Comparison of ENCODE assay signal across 1 cellular context in the genomic region with DNA sequence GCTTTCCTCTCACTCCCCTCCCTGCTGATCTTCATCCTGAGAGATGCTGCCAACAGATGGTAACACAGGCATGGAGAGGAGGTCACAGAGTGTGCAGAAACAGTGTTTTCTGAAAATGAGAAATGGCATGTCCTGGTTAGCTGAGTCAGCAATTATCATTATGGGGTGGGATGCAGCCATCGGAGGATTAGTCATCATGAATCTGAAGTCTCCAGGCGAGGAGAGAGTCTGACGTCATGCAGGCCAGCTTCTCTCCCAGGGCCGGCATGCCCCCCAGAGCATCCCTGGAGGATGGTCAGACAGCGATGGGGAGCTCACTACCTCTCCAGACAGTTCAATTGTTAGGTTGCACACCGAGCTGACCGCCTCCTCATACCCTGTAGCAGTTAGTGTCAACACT.
TF ChIP-seq lines count a peak whose summit lies in the region.

No MANE protein-coding gene starts in this region.

TF ChIP-seq in HEK293, 187 proteins besides CTCF, POLR2A, EP300 and RAD21 (continued from another document):
- TF ChIP-seq, protein P1, sequence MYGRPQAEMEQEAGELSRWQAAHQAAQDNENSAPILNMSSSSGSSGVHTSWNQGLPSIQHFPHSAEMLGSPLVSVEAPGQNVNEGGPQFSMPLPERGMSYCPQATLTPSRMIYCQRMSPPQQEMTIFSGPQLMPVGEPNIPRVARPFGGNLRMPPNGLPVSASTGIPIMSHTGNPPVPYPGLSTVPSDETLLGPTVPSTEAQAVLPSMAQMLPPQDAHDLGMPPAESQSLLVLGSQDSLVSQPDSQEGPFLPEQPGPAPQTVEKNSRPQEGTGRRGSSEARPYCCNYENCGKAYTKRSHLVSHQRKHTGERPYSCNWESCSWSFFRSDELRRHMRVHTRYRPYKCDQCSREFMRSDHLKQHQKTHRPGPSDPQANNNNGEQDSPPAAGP (tag by site-specific recombination; IDR thresholded peaks at IDR 0.05) = 0 out of 2 replicates have a peak, but pooled peaks have one; percentile 40
- TF ChIP-seq ZSCAN30 (tag by site-specific recombination; IDR thresholded peaks at IDR 0.05) (peak; percentile 61; the same call in 1 of the 2 replicates), ZNF138 (tag by site-specific recombination; IDR thresholded peaks at IDR 0.05; ENCODE audit: borderline replicate concordance) (no peak), ZBTB7A (tag by site-specific recombination; IDR thresholded peaks at IDR 0.05; ENCODE audit: low read depth) (no peak), ZNF239 (tag by site-specific recombination; IDR thresholded peaks at IDR 0.05) (no peak), GLIS2 (tag by site-specific recombination; IDR thresholded peaks at IDR 0.05) (peak; percentile 53; the same call in 1 of the 2 replicates), ZNF776 (tag by site-specific recombination; IDR thresholded peaks at IDR 0.05; ENCODE audit: borderline replicate concordance) (no peak), ZNF48 (tag by site-specific recombination; IDR thresholded peaks at IDR 0.05) (no peak), ZNF394 (tag by site-specific recombination; IDR thresholded peaks at IDR 0.05; ENCODE audit: borderline replicate concordance) (peak; percentile 90), ZNF274 (IDR thresholded peaks at IDR 0.05; ENCODE audit: low read length) (no peak), ZNF274 (tag by site-specific recombination; IDR thresholded peaks at IDR 0.05; ENCODE audit: borderline replicate concordance) (no peak), ZNF174 (tag by site-specific recombination; IDR thresholded peaks at IDR 0.05) (no peak), ZNF335 (tag by site-specific recombination; conservative IDR thresholded peaks at IDR 0.05) (no peak), ZNF146 (tag by site-specific recombination; IDR thresholded peaks at IDR 0.05) (no peak), ZNF624 (tag by site-specific recombination; IDR thresholded peaks at IDR 0.05) (no peak), SCRT2 (tag by site-specific recombination; IDR thresholded peaks at IDR 0.05) (no peak), ZBTB21 (tag by site-specific recombination; IDR thresholded peaks at IDR 0.05) (peak; percentile 77), ZNF610 (tag by site-specific recombination; IDR thresholded peaks at IDR 0.05; ENCODE audit: borderline replicate concordance) (no peak), ZNF324 (tag by site-specific recombination; IDR thresholded peaks at IDR 0.05) (0 out of 2 replicates have a peak, but pooled peaks have one; percentile 25), ZSCAN16 (tag by site-specific recombination; IDR thresholded peaks at IDR 0.05) (no peak), ZNF133 (tag by site-specific recombination; IDR thresholded peaks at IDR 0.05) (no peak), ZNF629 (tag by site-specific recombination; IDR thresholded peaks at IDR 0.05) (peak; percentile 83), ZNF473 (tag by site-specific recombination; IDR thresholded peaks at IDR 0.05) (no peak)
- TF ChIP-seq, protein P2, sequence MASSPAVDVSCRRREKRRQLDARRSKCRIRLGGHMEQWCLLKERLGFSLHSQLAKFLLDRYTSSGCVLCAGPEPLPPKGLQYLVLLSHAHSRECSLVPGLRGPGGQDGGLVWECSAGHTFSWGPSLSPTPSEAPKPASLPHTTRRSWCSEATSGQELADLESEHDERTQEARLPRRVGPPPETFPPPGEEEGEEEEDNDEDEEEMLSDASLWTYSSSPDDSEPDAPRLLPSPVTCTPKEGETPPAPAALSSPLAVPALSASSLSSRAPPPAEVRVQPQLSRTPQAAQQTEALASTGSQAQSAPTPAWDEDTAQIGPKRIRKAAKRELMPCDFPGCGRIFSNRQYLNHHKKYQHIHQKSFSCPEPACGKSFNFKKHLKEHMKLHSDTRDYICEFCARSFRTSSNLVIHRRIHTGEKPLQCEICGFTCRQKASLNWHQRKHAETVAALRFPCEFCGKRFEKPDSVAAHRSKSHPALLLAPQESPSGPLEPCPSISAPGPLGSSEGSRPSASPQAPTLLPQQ (tag by site-specific recombination; IDR thresholded peaks at IDR 0.05) = peak; percentile 49; the same call in 1 of the 2 replicates
- TF ChIP-seq, protein P3, sequence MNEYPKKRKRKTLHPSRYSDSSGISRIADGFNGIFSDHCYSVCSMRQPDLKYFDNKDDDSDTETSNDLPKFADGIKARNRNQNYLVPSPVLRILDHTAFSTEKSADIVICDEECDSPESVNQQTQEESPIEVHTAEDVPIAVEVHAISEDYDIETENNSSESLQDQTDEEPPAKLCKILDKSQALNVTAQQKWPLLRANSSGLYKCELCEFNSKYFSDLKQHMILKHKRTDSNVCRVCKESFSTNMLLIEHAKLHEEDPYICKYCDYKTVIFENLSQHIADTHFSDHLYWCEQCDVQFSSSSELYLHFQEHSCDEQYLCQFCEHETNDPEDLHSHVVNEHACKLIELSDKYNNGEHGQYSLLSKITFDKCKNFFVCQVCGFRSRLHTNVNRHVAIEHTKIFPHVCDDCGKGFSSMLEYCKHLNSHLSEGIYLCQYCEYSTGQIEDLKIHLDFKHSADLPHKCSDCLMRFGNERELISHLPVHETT (tag by site-specific recombination; IDR thresholded peaks at IDR 0.05) = peak; percentile 63
- TF ChIP-seq, protein P4, sequence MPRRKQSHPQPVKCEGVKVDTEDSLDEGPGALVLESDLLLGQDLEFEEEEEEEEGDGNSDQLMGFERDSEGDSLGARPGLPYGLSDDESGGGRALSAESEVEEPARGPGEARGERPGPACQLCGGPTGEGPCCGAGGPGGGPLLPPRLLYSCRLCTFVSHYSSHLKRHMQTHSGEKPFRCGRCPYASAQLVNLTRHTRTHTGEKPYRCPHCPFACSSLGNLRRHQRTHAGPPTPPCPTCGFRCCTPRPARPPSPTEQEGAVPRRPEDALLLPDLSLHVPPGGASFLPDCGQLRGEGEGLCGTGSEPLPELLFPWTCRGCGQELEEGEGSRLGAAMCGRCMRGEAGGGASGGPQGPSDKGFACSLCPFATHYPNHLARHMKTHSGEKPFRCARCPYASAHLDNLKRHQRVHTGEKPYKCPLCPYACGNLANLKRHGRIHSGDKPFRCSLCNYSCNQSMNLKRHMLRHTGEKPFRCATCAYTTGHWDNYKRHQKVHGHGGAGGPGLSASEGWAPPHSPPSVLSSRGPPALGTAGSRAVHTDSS (tag by site-specific recombination; IDR thresholded peaks at IDR 0.05) = no peak
- TF ChIP-seq, protein P5, sequence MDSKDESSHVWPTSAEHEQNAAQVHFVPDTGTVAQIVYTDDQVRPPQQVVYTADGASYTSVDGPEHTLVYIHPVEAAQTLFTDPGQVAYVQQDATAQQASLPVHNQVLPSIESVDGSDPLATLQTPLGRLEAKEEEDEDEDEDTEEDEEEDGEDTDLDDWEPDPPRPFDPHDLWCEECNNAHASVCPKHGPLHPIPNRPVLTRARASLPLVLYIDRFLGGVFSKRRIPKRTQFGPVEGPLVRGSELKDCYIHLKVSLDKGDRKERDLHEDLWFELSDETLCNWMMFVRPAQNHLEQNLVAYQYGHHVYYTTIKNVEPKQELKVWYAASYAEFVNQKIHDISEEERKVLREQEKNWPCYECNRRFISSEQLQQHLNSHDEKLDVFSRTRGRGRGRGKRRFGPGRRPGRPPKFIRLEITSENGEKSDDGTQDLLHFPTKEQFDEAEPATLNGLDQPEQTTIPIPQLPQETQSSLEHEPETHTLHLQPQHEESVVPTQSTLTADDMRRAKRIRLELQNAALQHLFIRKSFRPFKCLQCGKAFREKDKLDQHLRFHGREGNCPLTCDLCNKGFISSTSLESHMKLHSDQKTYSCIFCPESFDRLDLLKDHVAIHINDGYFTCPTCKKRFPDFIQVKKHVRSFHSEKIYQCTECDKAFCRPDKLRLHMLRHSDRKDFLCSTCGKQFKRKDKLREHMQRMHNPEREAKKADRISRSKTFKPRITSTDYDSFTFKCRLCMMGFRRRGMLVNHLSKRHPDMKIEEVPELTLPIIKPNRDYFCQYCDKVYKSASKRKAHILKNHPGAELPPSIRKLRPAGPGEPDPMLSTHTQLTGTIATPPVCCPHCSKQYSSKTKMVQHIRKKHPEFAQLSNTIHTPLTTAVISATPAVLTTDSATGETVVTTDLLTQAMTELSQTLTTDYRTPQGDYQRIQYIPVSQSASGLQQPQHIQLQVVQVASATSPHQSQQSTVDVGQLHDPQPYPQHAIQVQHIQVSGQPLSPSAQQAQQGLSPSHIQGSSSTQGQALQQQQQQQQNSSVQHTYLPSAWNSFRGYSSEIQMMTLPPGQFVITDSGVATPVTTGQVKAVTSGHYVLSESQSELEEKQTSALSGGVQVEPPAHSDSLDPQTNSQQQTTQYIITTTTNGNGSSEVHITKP (tag by site-specific recombination; IDR thresholded peaks at IDR 0.05) = no peak
- TF ChIP-seq, protein P6, sequence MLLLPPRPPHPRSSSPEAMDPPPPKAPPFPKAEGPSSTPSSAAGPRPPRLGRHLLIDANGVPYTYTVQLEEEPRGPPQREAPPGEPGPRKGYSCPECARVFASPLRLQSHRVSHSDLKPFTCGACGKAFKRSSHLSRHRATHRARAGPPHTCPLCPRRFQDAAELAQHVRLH (tag by site-specific recombination; IDR thresholded peaks at IDR 0.05) = no peak
- TF ChIP-seq, protein P7, sequence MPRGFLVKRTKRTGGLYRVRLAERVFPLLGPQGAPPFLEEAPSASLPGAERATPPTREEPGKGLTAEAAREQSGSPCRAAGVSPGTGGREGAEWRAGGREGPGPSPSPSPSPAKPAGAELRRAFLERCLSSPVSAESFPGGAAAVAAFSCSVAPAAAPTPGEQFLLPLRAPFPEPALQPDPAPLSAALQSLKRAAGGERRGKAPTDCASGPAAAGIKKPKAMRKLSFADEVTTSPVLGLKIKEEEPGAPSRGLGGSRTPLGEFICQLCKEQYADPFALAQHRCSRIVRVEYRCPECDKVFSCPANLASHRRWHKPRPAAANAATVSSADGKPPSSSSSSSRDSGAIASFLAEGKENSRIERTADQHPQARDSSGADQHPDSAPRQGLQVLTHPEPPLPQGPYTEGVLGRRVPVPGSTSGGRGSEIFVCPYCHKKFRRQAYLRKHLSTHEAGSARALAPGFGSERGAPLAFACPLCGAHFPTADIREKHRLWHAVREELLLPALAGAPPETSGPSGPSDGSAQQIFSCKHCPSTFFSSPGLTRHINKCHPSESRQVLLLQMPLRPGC (tag by site-specific recombination; IDR thresholded peaks at IDR 0.05) = no peak
